In genomic region chr5:141680751-141681201, GRCh38 we compare ENCODE assay signal across 8 cellular contexts. TPM values are rescaled to one million over a fixed set of nuclear protein-coding genes. Genes with fewer than 3 reads are reported as not detected.
DNase-seq lines count a peak whose midpoint lies in the region; ATAC-seq, FAIRE-seq and TF ChIP-seq lines count a peak whose summit lies in the region.

No MANE protein-coding gene starts in this region.

- H3K27me3 ChIP-seq in esophagus muscularis mucosa, result peaks cover 0 to 12% (median 0%) of the 10 kb centered on the region in 4 donors
- no peaks in the 10 kb centered on the region for H3K27me3 ChIP-seq in pancreas

- ATAC-seq in HG03457 (IDR thresholded peaks at IDR 0.05; ENCODE audit: unreplicated experiment) (no peak), pancreas (no peak), GM21526 (IDR thresholded peaks at IDR 0.05; ENCODE audit: low FRiP score, unreplicated experiment) (no peak)

- peak overlapping the region; percentile 63 to 89 (median 75) for H3K27ac Mint-ChIP-seq in nephron

- H3K27me3 Mint-ChIP-seq in nephron (ENCODE audit: low read depth), result peaks cover 28% of the 10 kb centered on the region

- H3K4me3 ChIP-seq in esophagus muscularis mucosa (peak overlapping the region; percentile 59 to 65 (median 63)), pancreas (peak overlapping the region in 1 of 4 donors; percentile 54)

- H3K36me3 Mint-ChIP-seq in nephron (ENCODE audit: low read depth), result peaks cover 13% of the 10 kb centered on the region

- H3K9me3 Mint-ChIP-seq in nephron, result no peaks in the 10 kb centered on the region

- H3K4me1 Mint-ChIP-seq in nephron, result peaks cover 13% of the 10 kb centered on the region

- H3K4me3 Mint-ChIP-seq in nephron, result peak overlapping the region; percentile 74 to 81 (median 77)

- H3K27ac ChIP-seq in esophagus muscularis mucosa (replicated peaks in 1 of 4), result peak overlapping the region; percentile 74 to 78 (median 76)
- H3K27ac ChIP-seq in pancreas, result no peak overlapping the region

- H3K9me3 ChIP-seq in esophagus muscularis mucosa (no peaks in the 10 kb centered on the region), pancreas (no peaks in the 10 kb centered on the region)

- TF ChIP-seq EP300 in esophagus muscularis mucosa (IDR thresholded peaks at IDR 0.05), result no peak

- DNase-seq in CMK (ENCODE audit: low read depth) (peak; percentile 56), SHP77 treated with DMSO at 0.1 percent for 48 hours (lab: John Stamatoyannopoulos, UW) (peak; percentile 56), esophagus muscularis mucosa (ENCODE audit: extremely low spot score) (no peak), pancreas (no peak), D341Med (ENCODE audit: low spot score) (no peak)

- peaks cover 0 to 14% (median 0%) of the 10 kb centered on the region in 4 donors for H3K36me3 ChIP-seq in esophagus muscularis mucosa
- no peaks in the 10 kb centered on the region for H3K36me3 ChIP-seq in pancreas

- 45% methylated on average over 6 of the region's 6 CpGs for WGBS in esophagus muscularis mucosa
- 75 to 85% methylated on average over 4 to 6 of the region's 6 CpGs for WGBS in pancreas, 2 donors

- TF ChIP-seq CTCF in esophagus muscularis mucosa (IDR thresholded peaks at IDR 0.05) (no peak), nephron (IDR thresholded peaks at IDR 0.05; ENCODE audit: unreplicated experiment in 3 of 3) (no peak), pancreas (IDR thresholded peaks at IDR 0.05) (no peak)

- H3K4me1 ChIP-seq in esophagus muscularis mucosa (peaks cover 12 to 42% (median 33%) of the 10 kb centered on the region in 4 donors), pancreas (no peaks in the 10 kb centered on the region)

- intact Hi-C loops in esophagus muscularis mucosa (cut with DNase I) (no loop called here), pancreas (cut with DNase I) (no loop called here)

- no peak for FAIRE-seq in pancreas (lab: Jason Lieb, UNC)

- TF ChIP-seq POLR2A in esophagus muscularis mucosa (IDR thresholded peaks at IDR 0.05; ENCODE audit: low read depth), result no peak

RNA-seq across cellular contexts. Expression of gene ARAP3, which starts 1.3 kb away (rescaled TPM):
- 1 to 10 TPM; 4.1 to 9.2 (median 7.6) TPM for total RNA-seq in esophagus muscularis mucosa
- total RNA-seq in pancreas, result 1 to 10 TPM; 1.2 to 4.9 (median 1.8) TPM
- polyA plus RNA-seq in pancreas, result 10 to 100 TPM in 1 of 2 donors, 1 to 10 TPM in 1; 6.2 to 11.9 TPM

RNA-seq across cellular contexts. Expression of gene FCHSD1, which starts 29.6 kb away (rescaled TPM):
- total RNA-seq in esophagus muscularis mucosa, result 10 to 100 TPM; 10.4 to 21.8 (median 12.9) TPM
- total RNA-seq in pancreas, result 10 to 100 TPM in 1 of 6 donors, 1 to 10 TPM in 5; 4.8 to 18.3 (median 7.7) TPM
- 10 to 100 TPM; 20.0 to 22.4 TPM for polyA plus RNA-seq in pancreas

RNA-seq across cellular contexts. Expression of gene RELL2, which starts 44.0 kb away (rescaled TPM):
- total RNA-seq in esophagus muscularis mucosa (1 to 10 TPM; 1.2 to 5.1 (median 2.6) TPM), pancreas (1 to 10 TPM in 3 of 6 donors, under 1 TPM in 3; 0.67 to 2.2 (median 1.1) TPM)
- polyA plus RNA-seq in pancreas, result 1 to 10 TPM; 7.1 to 9.0 TPM

RNA-seq across cellular contexts. Expression of gene HDAC3, which starts 44.1 kb away (rescaled TPM):
- total RNA-seq in esophagus muscularis mucosa (10 to 100 TPM; 30.3 to 54.4 (median 44.3) TPM), pancreas (10 to 100 TPM; 17.8 to 28.5 (median 26.0) TPM)
- 10 to 100 TPM; 30.5 to 68.9 TPM for polyA plus RNA-seq in pancreas

Comparison
In these comparisons a context has a peak if more than half of its experiments do, and no peak if none do; other contexts are left out.
1. DNase-seq: peak in CMK (single experiment) and SHP77 treated with DMSO at 0.1 percent for 48 hours (single experiment); none in esophagus muscularis mucosa (single experiment), pancreas (0 of 6) and D341Med (single experiment).
2. H3K27ac ChIP-seq: peak in esophagus muscularis mucosa (4 of 4); none in pancreas (0 of 4).